ENCODE assay signal across 7 cellular contexts in the genomic region with DNA sequence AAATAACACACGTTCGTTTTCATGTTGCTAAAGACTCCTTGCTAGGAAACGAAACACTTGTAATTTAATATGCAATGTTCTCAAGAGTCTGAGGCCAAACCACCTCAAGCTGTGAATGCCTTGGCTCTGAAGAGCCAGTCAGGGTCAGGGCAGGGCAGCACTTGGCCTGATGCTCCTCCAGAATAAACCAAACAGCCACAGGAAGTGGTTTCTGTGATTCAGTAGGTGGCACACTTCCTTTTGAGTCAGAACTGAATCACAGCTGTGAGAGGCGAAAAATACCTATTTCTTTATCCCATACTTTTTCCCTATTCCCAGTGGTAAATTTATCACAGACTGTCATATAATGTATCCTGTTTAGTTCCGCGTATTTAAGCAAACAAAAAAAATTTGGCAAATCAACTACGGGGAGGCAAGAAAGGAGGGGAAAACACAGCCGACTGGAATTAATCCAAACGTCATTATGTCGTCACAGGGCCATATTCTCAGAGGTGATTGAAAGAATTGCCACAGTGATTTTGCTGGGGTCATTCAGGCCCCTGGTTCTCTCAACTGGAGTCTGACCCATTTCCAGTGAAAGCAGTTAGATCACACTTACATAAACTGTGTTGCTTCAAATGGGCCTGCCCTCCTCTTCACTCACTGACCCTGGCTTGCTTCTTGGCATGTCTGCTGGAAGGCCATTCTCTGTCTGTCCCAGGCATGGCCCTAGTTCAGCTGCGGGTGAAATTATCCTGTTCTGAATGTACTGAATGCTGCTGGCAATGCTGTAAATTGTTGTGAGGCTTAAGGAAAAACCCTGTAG.
DNase-seq lines count a peak whose midpoint lies in the region; ATAC-seq and FAIRE-seq lines count a peak whose summit lies in the region.

No MANE protein-coding gene starts in this region.

- no peak overlapping the region for H2BK12ac ChIP-seq in mesenchymal stem cell (ENCODE audit: low read length in 2 of 2)

- H3K9me3 ChIP-seq in mesenchymal stem cell (ENCODE audit: control insufficient read depth, low read length), result no peaks in the 10 kb centered on the region

- peak; percentile 96 for ATAC-seq in HG02678 (IDR thresholded peaks at IDR 0.05; ENCODE audit: unreplicated experiment)

- H3K18ac ChIP-seq in mesenchymal stem cell (ENCODE audit: low read depth in 1 of 2, low read length in 2 of 2), result peak overlapping the region; percentile 10 to 13

- H3K14ac ChIP-seq in mesenchymal stem cell (ENCODE audit: low read length in 2 of 2), result no peak overlapping the region

- H2BK120ac ChIP-seq in mesenchymal stem cell (ENCODE audit: low read depth, low read length), result no peak overlapping the region

- H2AFZ ChIP-seq in mesenchymal stem cell (ENCODE audit: low read depth, low read length), result no peak overlapping the region

- H3K4me2 ChIP-seq in mesenchymal stem cell (ENCODE audit: low read length, poor library complexity, severe bottlenecking), result no peak overlapping the region

- no peak overlapping the region for H3K23ac ChIP-seq in mesenchymal stem cell (ENCODE audit: low read length in 2 of 2)

- WGBS in mesenchymal stem cell, result 1% methylated on average over 9 of the region's 11 CpGs

- no peak overlapping the region for H4K8ac ChIP-seq in mesenchymal stem cell (ENCODE audit: low read length)

- H3K79me1 ChIP-seq in mesenchymal stem cell (replicated peaks; ENCODE audit: low read length, poor library complexity, severe bottlenecking), result no peaks in the 10 kb centered on the region

- peak overlapping the region; percentile 38 for H2AK5ac ChIP-seq in mesenchymal stem cell (ENCODE audit: low read length, severe bottlenecking)

- H3K27ac ChIP-seq in mesenchymal stem cell (ENCODE audit: low read length, poor library complexity, severe bottlenecking), result peak overlapping the region; percentile 93

- H3K9ac ChIP-seq in mesenchymal stem cell (ENCODE audit: low read length), result peak overlapping the region; percentile 83

- peaks cover 20% of the 10 kb centered on the region for H3K4me1 ChIP-seq in mesenchymal stem cell (ENCODE audit: control insufficient read depth, insufficient read depth, low read depth, low read length)

- H2BK15ac ChIP-seq in mesenchymal stem cell (ENCODE audit: low read depth, poor library complexity, severe bottlenecking), result no peak overlapping the region

- no peaks in the 10 kb centered on the region for H3K27me3 ChIP-seq in mesenchymal stem cell (ENCODE audit: control insufficient read depth in 1 of 2, insufficient read depth in 1 of 2, low read length in 2 of 2)

- peak; percentile 32 for DNase-seq in GM18507 (ENCODE audit: extremely low spot score, insufficient read length, low read depth)
- DNase-seq in NCI-H2196 (lab: John Stamatoyannopoulos, UW; ENCODE audit: unreplicated experiment), result peak; percentile 48
- peak; percentile 50 to 60 for DNase-seq in activated CD4-positive, alpha-beta T cell treated with anti-CD3 and anti-CD28 coated beads, Interleukin-2, amount 50 U/mL, for 48 hours
- peak; percentile 86 to 97 for DNase-seq in dermis microvascular lymphatic vessel endothelial cell (ENCODE audit: low read depth in 2 of 2)
- DNase-seq in mesenchymal stem cell, result peak; percentile 98
- peak; percentile 26 to 40 for DNase-seq in stimulated activated CD8-positive, alpha-beta memory T cell treated with anti-CD3 and anti-CD28 coated beads, Interleukin-4, amount 100 ng/mL, for 1 hour (ENCODE audit: low read depth in 2 of 2, low spot score in 1 of 2)

- no peak overlapping the region for H4K91ac ChIP-seq in mesenchymal stem cell (ENCODE audit: low read length)

- H3K4me3 ChIP-seq in mesenchymal stem cell (ENCODE audit: insufficient read depth in 1 of 2, low read depth in 1 of 2, low read length in 2 of 2), result peak overlapping the region in 1 of 2 experiments; percentile 52

- peak overlapping the region; percentile 4 for H2BK5ac ChIP-seq in mesenchymal stem cell (ENCODE audit: low read depth, low read length, poor library complexity, severe bottlenecking)

- peak; percentile 86 for FAIRE-seq in GM18507 (lab: Jason Lieb, UNC)

- H3K36me3 ChIP-seq in mesenchymal stem cell (ENCODE audit: control insufficient read depth in 1 of 2, insufficient read depth in 2 of 2, low read depth in 1 of 2, low read length in 2 of 2), result no peaks in the 10 kb centered on the region

- H3K4ac ChIP-seq in mesenchymal stem cell (ENCODE audit: low read depth in 1 of 2, low read length in 2 of 2), result peak overlapping the region in 1 of 2 experiments; percentile 0

Comparison
In these comparisons a context has a peak if more than half of its experiments do, and no peak if none do; other contexts are left out.
1. DNase-seq: peak in every context shown above with its lines; median percentile 98 in mesenchymal stem cell; 92 in dermis microvascular lymphatic vessel endothelial cell; 55 in activated CD4-positive, alpha-beta T cell treated with anti-CD3 and anti-CD28 coated beads, Interleukin-2, amount 50 U/mL, for 48 hours; 48 in NCI-H2196; 33 in stimulated activated CD8-positive, alpha-beta memory T cell treated with anti-CD3 and anti-CD28 coated beads, Interleukin-4, amount 100 ng/mL, for 1 hour; 32 in GM18507.